8 cellular contexts compared by ENCODE assay signal in the genomic region with DNA sequence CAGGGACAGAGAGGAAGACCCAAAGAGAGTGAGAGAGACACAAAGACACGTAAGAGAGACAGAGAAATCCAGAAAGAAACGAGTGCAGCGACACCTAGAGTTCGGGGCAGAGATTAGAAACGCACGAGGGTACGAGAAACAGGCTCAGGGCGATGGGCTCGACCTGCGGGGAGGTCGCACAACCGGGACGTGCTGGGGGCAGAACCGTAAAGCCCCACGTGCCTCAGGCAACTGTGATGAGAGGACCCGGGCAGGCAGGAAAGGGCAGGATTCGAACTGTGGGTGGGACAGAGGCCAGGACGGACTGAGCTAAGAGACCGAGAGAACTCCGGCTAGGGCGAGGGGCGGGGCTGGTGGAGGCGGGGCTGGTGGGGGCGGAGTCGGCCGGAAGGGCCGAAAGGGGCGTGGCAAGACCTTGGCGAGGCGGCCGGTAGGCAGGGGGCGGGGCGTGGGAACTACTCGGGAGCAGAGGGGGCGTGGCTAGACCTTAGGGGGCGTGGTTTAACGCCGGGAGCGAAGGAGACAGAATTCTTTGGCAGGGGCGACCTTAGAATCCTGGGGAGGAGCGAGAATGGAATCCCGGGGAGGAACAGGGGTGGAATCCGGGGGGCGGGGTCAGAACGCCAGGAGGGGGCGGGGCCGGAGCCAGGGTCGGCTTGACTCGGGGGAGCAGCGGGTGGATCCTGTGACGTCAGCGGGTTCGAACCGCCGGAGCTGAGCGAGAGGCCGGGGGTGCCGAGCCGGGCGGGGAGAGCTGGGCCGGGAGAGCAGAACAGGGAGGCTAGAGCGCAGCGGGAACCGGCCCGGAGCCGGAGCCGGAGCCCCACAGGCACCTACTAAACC. TPM values are rescaled to one million over a fixed set of nuclear protein-coding genes. Genes with fewer than 3 reads are reported as not detected.
DNase-seq lines count a peak whose midpoint lies in the region; ATAC-seq, FAIRE-seq and TF ChIP-seq lines count a peak whose summit lies in the region.

A gene (plus strand): TSS at position 686 of the 843 bp plus-strand sequence. CDS start 229 bp downstream, outside the sequence.

- no peaks in the 10 kb centered on the region for H3K9me3 Mint-ChIP-seq in activated T-cell treated with anti-CD3 and anti-CD28 coated beads, Interleukin-2, amount 50 U/mL, for 72 hours

- ATAC-seq in activated T-cell treated with anti-CD3 and anti-CD28 coated beads, Interleukin-2, amount 50 U/mL, for 72 hours (replicated peaks in 1 of 2): peak; percentile 77 to 80
- ATAC-seq in HG03045 (IDR thresholded peaks at IDR 0.05; ENCODE audit: unreplicated experiment): no peak

- peak within 1 kb of the TSS; percentile 65; the same call in 1 of the 2 replicates for H3K9ac ChIP-seq in KMS-11

- H3K27me3 ChIP-seq in KMS-11 (ENCODE audit: insufficient read depth, low read depth): peaks cover 19% of the 10 kb centered on the region
- no peaks in the 10 kb centered on the region for H3K27me3 ChIP-seq in esophagus muscularis mucosa
- no peaks in the 10 kb centered on the region for H3K27me3 ChIP-seq in muscle layer of duodenum (ENCODE audit: low read depth, low read length)

- H2AFZ ChIP-seq in KMS-11 (ENCODE audit: low read depth): peak within 1 kb of the TSS; percentile 90

- peak; percentile 93 for DNase-seq in RCC 7860 (ENCODE audit: low spot score)
- peak; percentile 96 to 97 for DNase-seq in activated T-cell treated with anti-CD3 and anti-CD28 coated beads, Interleukin-2, amount 50 U/mL, for 72 hours
- peak; percentile 100 for DNase-seq in esophagus muscularis mucosa (ENCODE audit: extremely low spot score)
- peak; percentile 99 for DNase-seq in stimulated activated CD8-positive, alpha-beta memory T cell treated with anti-CD3 and anti-CD28 coated beads, Interleukin-4, amount 100 ng/mL, for 48 hours

- peak; percentile 91 for TF ChIP-seq POLR2A in esophagus muscularis mucosa (IDR thresholded peaks at IDR 0.05; ENCODE audit: low read depth)

- H4K20me1 ChIP-seq in KMS-11 (ENCODE audit: insufficient read depth): no peaks in the 10 kb centered on the region

- under 1% methylated on average over 57 of the region's 67 CpGs for WGBS in esophagus muscularis mucosa

- peak within 1 kb of the TSS; percentile 70 for H3K4me2 ChIP-seq in KMS-11

- no peaks in the 10 kb centered on the region for H3K79me2 ChIP-seq in KMS-11 (ENCODE audit: insufficient read depth, low read depth)

- H3K4me3 Mint-ChIP-seq in activated T-cell treated with anti-CD3 and anti-CD28 coated beads, Interleukin-2, amount 50 U/mL, for 72 hours: peak within 1 kb of the TSS; percentile 86 to 87

- H3K27ac Mint-ChIP-seq in activated T-cell treated with anti-CD3 and anti-CD28 coated beads, Interleukin-2, amount 50 U/mL, for 72 hours: no peak within 1 kb of the TSS

- TF ChIP-seq CTCF in KMS-11 (conservative IDR thresholded peaks at IDR 0.05; ENCODE audit: low read depth, low read length): peak; percentile 83
- peak; percentile 62 to 84 (median 67) for TF ChIP-seq CTCF in esophagus muscularis mucosa (IDR thresholded peaks at IDR 0.05)

- H3K27me3 Mint-ChIP-seq in activated T-cell treated with anti-CD3 and anti-CD28 coated beads, Interleukin-2, amount 50 U/mL, for 72 hours (ENCODE audit: low read depth): peaks cover 35% of the 10 kb centered on the region

- no peak for TF ChIP-seq EP300 in esophagus muscularis mucosa (IDR thresholded peaks at IDR 0.05)

- intact Hi-C loops in esophagus muscularis mucosa (cut with DNase I): no loop called here

- no peak within 1 kb of the TSS for H3K4me3 ChIP-seq in KMS-11 (IDR thresholded peaks at IDR 0.05; ENCODE audit: insufficient read depth, low read depth, low read length)
- H3K4me3 ChIP-seq in esophagus muscularis mucosa: peak within 1 kb of the TSS; percentile 82 to 100 (median 99)
- H3K4me3 ChIP-seq in muscle layer of duodenum (ENCODE audit: low read depth in 1 of 2, low read length in 2 of 2): peak within 1 kb of the TSS; percentile 87 to 88

- peak; percentile 96 for FAIRE-seq in G401.6 (lab: Jason Lieb, UNC)
- peak; percentile 22 for FAIRE-seq in RCC 7860 (lab: Jason Lieb, UNC)

- H3K4me1 Mint-ChIP-seq in activated T-cell treated with anti-CD3 and anti-CD28 coated beads, Interleukin-2, amount 50 U/mL, for 72 hours (ENCODE audit: low read depth): peaks cover 19% of the 10 kb centered on the region

- H3K36me3 ChIP-seq in KMS-11 (ENCODE audit: insufficient read depth) (no peaks in the 10 kb centered on the region), esophagus muscularis mucosa (no peaks in the 10 kb centered on the region), muscle layer of duodenum (ENCODE audit: control insufficient read depth in 1 of 2, insufficient read depth in 2 of 2, low read length in 2 of 2) (no peaks in the 10 kb centered on the region)

- H3K4me1 ChIP-seq in KMS-11 (ENCODE audit: low read depth, poor library complexity, severe bottlenecking): peaks cover 16% of the 10 kb centered on the region
- H3K4me1 ChIP-seq in esophagus muscularis mucosa: peaks cover 37 to 57% (median 48%) of the 10 kb centered on the region in 4 donors
- H3K4me1 ChIP-seq in muscle layer of duodenum (ENCODE audit: control insufficient read depth in 1 of 2, insufficient read depth in 2 of 2, low read length in 2 of 2): peaks cover 13 to 36% of the 10 kb centered on the region in 2 donors

- no peaks in the 10 kb centered on the region for H3K36me3 Mint-ChIP-seq in activated T-cell treated with anti-CD3 and anti-CD28 coated beads, Interleukin-2, amount 50 U/mL, for 72 hours (ENCODE audit: insufficient read depth in 2 of 2)

- H3K27ac ChIP-seq in KMS-11: peak within 1 kb of the TSS; percentile 36; the same call in 1 of the 2 replicates
- peak within 1 kb of the TSS; percentile 95 to 98 (median 98) for H3K27ac ChIP-seq in esophagus muscularis mucosa (replicated peaks in 1 of 4)
- peak within 1 kb of the TSS; percentile 98 for H3K27ac ChIP-seq in muscle layer of duodenum (ENCODE audit: low read length)

- H3K9me3 ChIP-seq in esophagus muscularis mucosa (no peaks in the 10 kb centered on the region), muscle layer of duodenum (ENCODE audit: control insufficient read depth in 1 of 2, low read length in 2 of 2) (no peaks in the 10 kb centered on the region)

RNA-seq across cellular contexts. Expression of the gene that starts here (rescaled TPM):
- total RNA-seq in activated T-cell treated with anti-CD3 and anti-CD28 coated beads, Interleukin-2, amount 50 U/mL, for 72 hours: 1 to 10 TPM; 2.8 to 3.3 TPM
- total RNA-seq in esophagus muscularis mucosa: 10 to 100 TPM; 34.5 to 72.4 (median 60.1) TPM

Comparison
In these comparisons a context has a peak if more than half of its experiments do, and no peak if none do; other contexts are left out.
1. RNA of the gene that starts here (total RNA-seq): 34.5 to 72.4 TPM in esophagus muscularis mucosa; 2.8 to 3.3 TPM in activated T-cell treated with anti-CD3 and anti-CD28 coated beads, Interleukin-2, amount 50 U/mL, for 72 hours; every median in the first group is over 4 times any median in the second.
2. H3K27ac ChIP-seq: peak in every context shown above with its lines; median percentile 98 in muscle layer of duodenum; 98 in esophagus muscularis mucosa; 36 in KMS-11.
3. Peak in every context shown above with its lines, with median percentiles within 50 percentile points of each other: DNase-seq.